23 cellular contexts compared by ENCODE assay signal in the genomic region with DNA sequence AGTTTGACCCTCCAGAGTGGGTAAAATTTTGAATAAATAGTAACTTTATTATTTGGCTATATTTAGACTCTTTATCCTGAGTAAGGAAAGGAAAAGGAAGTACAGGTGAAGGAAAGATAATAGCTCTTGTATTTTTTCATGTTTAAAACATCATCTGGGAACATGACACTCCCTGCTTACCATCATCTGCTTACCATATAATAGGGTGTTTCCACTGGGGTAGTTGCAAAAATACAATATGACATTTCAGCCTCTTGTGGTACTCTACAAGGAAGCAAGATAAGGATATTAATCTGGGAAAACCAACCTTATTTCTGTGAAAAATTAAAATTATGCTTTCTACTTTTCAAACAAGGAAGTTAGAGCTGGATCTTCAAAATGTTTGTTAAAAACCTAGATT.
"Had no signal": no experiment of that assay in that cellular context is flagged by ENCODE, and none has a peak within 500 bp of the region (broad histone marks: within the 10 kb centered on the region; RNA-seq: fewer than 3 reads in every experiment).

No MANE protein-coding gene starts in this region.

- ATAC-seq: activated CD8-positive, alpha-beta memory T cell treated with anti-CD3 and anti-CD28 coated beads, Interleukin-2, amount 10 ng/mL, durations not matched to agents 7 days and 5 days; T-cell had no signal

- H3K27ac ChIP-seq: brain microvascular endothelial cell, cardiac muscle cell had no signal

- H3K36me3 ChIP-seq: brain microvascular endothelial cell, cardiac muscle cell had no signal

- H3K27me3 Mint-ChIP-seq: activated B cell treated with CpG ODN at 0.5 μM for 24 hours; activated CD4-positive, alpha-beta T cell treated with anti-CD3 and anti-CD28 coated beads, Interleukin-2, amount 10 ng/mL, durations not matched to agents 24 days and 14 days; activated CD8-positive, alpha-beta memory T cell treated with anti-CD3 and anti-CD28 coated beads, Interleukin-2, amount 10 ng/mL, durations not matched to agents 7 days and 5 days; activated naive CD8-positive, alpha-beta T cell treated with anti-CD3 and anti-CD28 coated beads for 36 hours; activated T-cell treated with anti-CD3 and anti-CD28 coated beads, Interleukin-2, amount 50 U/mL, for 24 hours; T-cell had no signal

- H3K4me3 ChIP-seq: cardiac muscle cell had no signal

- DNase-seq: activated B cell treated with CpG ODN at 0.5 μM for 24 hours; activated CD4-positive, alpha-beta T cell treated with anti-CD3 and anti-CD28 coated beads for 1 hour; activated CD4-positive, alpha-beta T cell treated with anti-CD3 and anti-CD28 coated beads, Interleukin-2, amount 10 ng/mL, durations not matched to agents 24 days and 14 days; activated CD4-positive, alpha-beta T cell treated with anti-CD3 and anti-CD28 coated beads, Interleukin-2, amount 50 U/mL, for 48 hours; activated CD8-positive, alpha-beta memory T cell treated with anti-CD3 and anti-CD28 coated beads, Interleukin-2, amount 10 ng/mL, durations not matched to agents 7 days and 5 days; activated effector memory CD4-positive, alpha-beta T cell treated with anti-CD3 and anti-CD28 coated beads, Interleukin-2, amount 50 U/mL, for 16 hours; activated naive CD4-positive, alpha-beta T cell treated with anti-CD3 and anti-CD28 coated beads for 36 hours; activated naive CD8-positive, alpha-beta T cell treated with anti-CD3 and anti-CD28 coated beads for 36 hours; activated T-cell treated with anti-CD3 and anti-CD28 coated beads, Interleukin-2, amount 50 U/mL, for 24 hours; brain microvascular endothelial cell; cerebellar nuclear complex; IMR-90; Kasumi-1; KBM-7; NCI-H1048; NCI-H146; NCI-H187 treated with DMSO at 0.1 percent for 48 hours; NCI-H446; NCI-H524; SIG-M5; T-cell had no signal

- H3K27me3 ChIP-seq: brain microvascular endothelial cell, cardiac muscle cell had no signal

- H3K4me3 Mint-ChIP-seq: activated B cell treated with CpG ODN at 0.5 μM for 24 hours; activated CD4-positive, alpha-beta T cell treated with anti-CD3 and anti-CD28 coated beads, Interleukin-2, amount 10 ng/mL, durations not matched to agents 24 days and 14 days; activated CD8-positive, alpha-beta memory T cell treated with anti-CD3 and anti-CD28 coated beads, Interleukin-2, amount 10 ng/mL, durations not matched to agents 7 days and 5 days; activated naive CD4-positive, alpha-beta T cell treated with anti-CD3 and anti-CD28 coated beads for 36 hours; activated naive CD8-positive, alpha-beta T cell treated with anti-CD3 and anti-CD28 coated beads for 36 hours; activated T-cell treated with anti-CD3 and anti-CD28 coated beads, Interleukin-2, amount 50 U/mL, for 24 hours; activated T-helper 1 cell treated with anti-CD3 and anti-CD28 coated beads, Interleukin-12 subunit alpha, Interleukin-12 subunit beta, Interleukin-2, Interleukin-4 antibody, amounts not matched to agents 30 ng/mL and 10 ng/mL and 1 ng/mL, durations not matched to agents 14 hours and 24 hours and 36 hours; T-cell had no signal

- H3K27ac Mint-ChIP-seq: activated B cell treated with CpG ODN at 0.5 μM for 24 hours; activated CD4-positive, alpha-beta T cell treated with anti-CD3 and anti-CD28 coated beads, Interleukin-2, amount 10 ng/mL, durations not matched to agents 24 days and 14 days; activated CD8-positive, alpha-beta memory T cell treated with anti-CD3 and anti-CD28 coated beads, Interleukin-2, amount 10 ng/mL, durations not matched to agents 7 days and 5 days; activated naive CD4-positive, alpha-beta T cell treated with anti-CD3 and anti-CD28 coated beads for 36 hours; activated naive CD8-positive, alpha-beta T cell treated with anti-CD3 and anti-CD28 coated beads for 36 hours; activated T-cell treated with anti-CD3 and anti-CD28 coated beads, Interleukin-2, amount 50 U/mL, for 24 hours; activated T-helper 1 cell treated with anti-CD3 and anti-CD28 coated beads, Interleukin-12 subunit alpha, Interleukin-12 subunit beta, Interleukin-2, Interleukin-4 antibody, amounts not matched to agents 30 ng/mL and 10 ng/mL and 1 ng/mL, durations not matched to agents 14 hours and 24 hours and 36 hours had no signal
